In genomic region chr5:118397231-118397630, GRCh38 we compare ENCODE assay signal across 18 cellular contexts.
DNase-seq lines count a peak whose midpoint lies in the region; ATAC-seq and TF ChIP-seq lines count a peak whose summit lies in the region.
"Had no signal": no experiment of that assay in that cellular context is flagged by ENCODE, and none has a peak within 500 bp of the region (broad histone marks: within the 10 kb centered on the region; RNA-seq: fewer than 3 reads in every experiment).

No MANE protein-coding gene starts in this region.

- H3K79me2 ChIP-seq in HCT116 (ENCODE audit: insufficient read depth, low read length), result no peaks in the 10 kb centered on the region
- no peaks in the 10 kb centered on the region for H3K79me2 ChIP-seq in neural cell (replicated peaks; ENCODE audit: insufficient read depth, low read length)

- no peaks in the 10 kb centered on the region for H3K9me2 ChIP-seq in HCT116 (ENCODE audit: insufficient read depth)
- no peaks in the 10 kb centered on the region for H3K9me2 ChIP-seq in neural cell (ENCODE audit: insufficient read depth, low read length)

- no peaks in the 10 kb centered on the region for H3K4me1 ChIP-seq in HCT116 (ENCODE audit: control insufficient read depth in 1 of 2, insufficient read depth in 2 of 2, low read length in 2 of 2)

- H3K4me2 ChIP-seq in HCT116 (ENCODE audit: low read length) (no peak overlapping the region), neural cell (ENCODE audit: low read length) (peak overlapping the region; percentile 27)

- TF ChIP-seq RAD21 in HCT116 (IDR thresholded peaks at IDR 0.05; ENCODE audit: low read depth) (no peak), neural cell (conservative IDR thresholded peaks at IDR 0.05) (no peak)

- TF ChIP-seq POLR2A in HCT116 (IDR thresholded peaks at IDR 0.05; ENCODE audit: borderline replicate concordance, extremely low read depth, insufficient read depth, insufficient read length), result no peak

- no TSS peak for BruUV-seq in HCT116 (replicated peaks; lab: Mats Ljungman, UMichigan)

- no peak overlapping the region for H3K4me3 ChIP-seq in HCT116 (replicated peaks in 1 of 2; ENCODE audit: low read depth in 1 of 2, low read length in 2 of 2)
- H3K4me3 ChIP-seq in neural cell (ENCODE audit: low read length), result no peak overlapping the region

- RAD21 ChIA-PET in HCT116 (lab: Charles Lee; ENCODE audit: low non-redundant PET in 1 of 2, low total read pairs in 2 of 2, uncharacterized antibody in 2 of 2, unreplicated experiment in 2 of 2), result no interaction called here

- no peak overlapping the region for H3K9ac ChIP-seq in HCT116 (ENCODE audit: low read length)
- no peak overlapping the region for H3K9ac ChIP-seq in neural cell (ENCODE audit: low read length)

- TF ChIP-seq EP300 in neural cell (conservative IDR thresholded peaks at IDR 0.05; ENCODE audit: poor library complexity, severe bottlenecking), result no peak

- no peaks in the 10 kb centered on the region for H3K27me3 ChIP-seq in HCT116 (ENCODE audit: insufficient read depth, low read length)
- H3K27me3 ChIP-seq in neural cell (ENCODE audit: insufficient read depth, low read depth, low read length), result no peaks in the 10 kb centered on the region

- H3K27ac ChIP-seq in HCT116 (ENCODE audit: low read depth, low read length), result no peak overlapping the region
- H3K27ac ChIP-seq in neural cell (ENCODE audit: low read length), result no peak overlapping the region

- POLR2A ChIA-PET in HCT116 (lab: Charles Lee), result no interaction called here

- no peaks in the 10 kb centered on the region for H4K20me1 ChIP-seq in HCT116 (ENCODE audit: insufficient read depth)
- H4K20me1 ChIP-seq in neural cell (ENCODE audit: insufficient read depth), result no peaks in the 10 kb centered on the region

- H3K36me3 ChIP-seq in HCT116 (ENCODE audit: control insufficient read depth in 1 of 2, insufficient read depth in 2 of 2, low read length in 2 of 2) (no peaks in the 10 kb centered on the region), neural cell (ENCODE audit: insufficient read depth, low read length) (no peaks in the 10 kb centered on the region)

- no peaks in the 10 kb centered on the region for H3F3A ChIP-seq in neural cell (ENCODE audit: insufficient read depth, low read length, poor library complexity, severe bottlenecking)

- no peak for TF ChIP-seq CTCF in HCT116 (IDR thresholded peaks at IDR 0.05 in 2 of 3, conservative IDR thresholded peaks at IDR 0.05 in 1 of 3; ENCODE audit: borderline replicate concordance in 1 of 3, insufficient read depth in 1 of 3, low read depth in 2 of 3, low read length in 2 of 3)
- no peak for TF ChIP-seq CTCF in neural cell (IDR thresholded peaks at IDR 0.05; ENCODE audit: poor library complexity, severe bottlenecking)
- no peak for TF ChIP-seq CTCF in omental fat pad (IDR thresholded peaks at IDR 0.05)

- H2AFZ ChIP-seq in HCT116 (ENCODE audit: low read depth, low read length, poor library complexity, severe bottlenecking), result peak overlapping the region; percentile 24
- no peak overlapping the region for H2AFZ ChIP-seq in neural cell (ENCODE audit: low read depth, low read length)

- no peak for DNase-seq in HCT116 (ENCODE audit: low read depth, low spot score)
- no peak for DNase-seq in SKM-1 (lab: John Stamatoyannopoulos, UW; ENCODE audit: unreplicated experiment)
- DNase-seq in omental fat pad (ENCODE audit: low spot score), result no peak
- DNase-seq: AML-193, COR-L47, H9, KG1, NCI-H1048, NCI-H2081 treated with DMSO at 0.1 percent for 48 hours, NCI-H510A, NCI-H82, T-cell, T-helper 9 cell had no signal

- CTCF ChIA-PET in HCT116 (lab: Charles Lee), result no interaction called here

- peak; percentile 35 for ATAC-seq in GM18858 (IDR thresholded peaks at IDR 0.05; ENCODE audit: unreplicated experiment)
- no peak for ATAC-seq in HCT116
- ATAC-seq in HG03432 (IDR thresholded peaks at IDR 0.05; ENCODE audit: unreplicated experiment), result peak; percentile 64
- ATAC-seq in HG03520 (IDR thresholded peaks at IDR 0.05; ENCODE audit: unreplicated experiment), result no peak
- ATAC-seq in omental fat pad (ENCODE audit: low FRiP score), result no peak
- ATAC-seq: HepG2, T-cell had no signal

- no peaks in the 10 kb centered on the region for H3K9me3 ChIP-seq in HCT116 (ENCODE audit: control insufficient read depth in 1 of 2, insufficient read depth in 1 of 2, low read depth in 1 of 2, low read length in 2 of 2)
- no peaks in the 10 kb centered on the region for H3K9me3 ChIP-seq in neural cell (ENCODE audit: low read length)

- intact Hi-C loops in HCT116 (cut with micrococcal nuclease), result no loop called here

TF ChIP-seq in HCT116, 20 proteins besides CTCF, POLR2A, EP300 and RAD21:
- no peak for TF ChIP-seq CBX3 (IDR thresholded peaks at IDR 0.05; ENCODE audit: low read depth)
- TF ChIP-seq EZH2phosphoT487 (IDR thresholded peaks at IDR 0.05; ENCODE audit: borderline replicate concordance), result no peak
- TF ChIP-seq YY1 (IDR thresholded peaks at IDR 0.05; ENCODE audit: extremely low read depth, insufficient replicate concordance, low read depth, low read length), result no peak
- TF ChIP-seq EGR1 (IDR thresholded peaks at IDR 0.05; ENCODE audit: low read depth), result no peak
- TF ChIP-seq ZFX (IDR thresholded peaks at IDR 0.05), result no peak
- no peak for TF ChIP-seq TCF7L2 (IDR thresholded peaks at IDR 0.05; ENCODE audit: borderline replicate concordance, extremely low read depth, insufficient read depth, insufficient read length)
- TF ChIP-seq MAX (IDR thresholded peaks at IDR 0.05), result no peak
- TF ChIP-seq CEBPB (IDR thresholded peaks at IDR 0.05; ENCODE audit: low read depth), result no peak

TF ChIP-seq in neural cell, 6 proteins besides CTCF, POLR2A, EP300 and RAD21:
- TF ChIP-seq MXI1 (conservative IDR thresholded peaks at IDR 0.05; ENCODE audit: poor library complexity, severe bottlenecking), result no peak
- no peak for TF ChIP-seq SMC3 (conservative IDR thresholded peaks at IDR 0.05; ENCODE audit: poor library complexity)
- no peak for TF ChIP-seq REST (IDR thresholded peaks at IDR 0.05; ENCODE audit: borderline replicate concordance)
- TF ChIP-seq POLR2AphosphoS5 (IDR thresholded peaks at IDR 0.05), result no peak
- no peak for TF ChIP-seq TAF1 (IDR thresholded peaks at IDR 0.05; ENCODE audit: low read depth)
- no peak for TF ChIP-seq EZH2 (IDR thresholded peaks at IDR 0.05; ENCODE audit: borderline replicate concordance, insufficient read depth, low read length, poor library complexity, severe bottlenecking)

Comparison
In these comparisons a context has a peak if more than half of its experiments do, and no peak if none do; other contexts are left out.
1. ATAC-seq: peak in GM18858 (single experiment) and HG03432 (single experiment); none in HCT116 (single experiment), HG03520 (single experiment) and omental fat pad (single experiment).